In genomic region chr1:100352267-100353072, GRCh38 we compare ENCODE assay signal across 8 cellular contexts. TPM values are rescaled to one million over a fixed set of nuclear protein-coding genes. Genes with fewer than 3 reads are reported as not detected.
DNase-seq lines count a peak whose midpoint lies in the region; TF ChIP-seq lines count a peak whose summit lies in the region.

A gene with protein sequence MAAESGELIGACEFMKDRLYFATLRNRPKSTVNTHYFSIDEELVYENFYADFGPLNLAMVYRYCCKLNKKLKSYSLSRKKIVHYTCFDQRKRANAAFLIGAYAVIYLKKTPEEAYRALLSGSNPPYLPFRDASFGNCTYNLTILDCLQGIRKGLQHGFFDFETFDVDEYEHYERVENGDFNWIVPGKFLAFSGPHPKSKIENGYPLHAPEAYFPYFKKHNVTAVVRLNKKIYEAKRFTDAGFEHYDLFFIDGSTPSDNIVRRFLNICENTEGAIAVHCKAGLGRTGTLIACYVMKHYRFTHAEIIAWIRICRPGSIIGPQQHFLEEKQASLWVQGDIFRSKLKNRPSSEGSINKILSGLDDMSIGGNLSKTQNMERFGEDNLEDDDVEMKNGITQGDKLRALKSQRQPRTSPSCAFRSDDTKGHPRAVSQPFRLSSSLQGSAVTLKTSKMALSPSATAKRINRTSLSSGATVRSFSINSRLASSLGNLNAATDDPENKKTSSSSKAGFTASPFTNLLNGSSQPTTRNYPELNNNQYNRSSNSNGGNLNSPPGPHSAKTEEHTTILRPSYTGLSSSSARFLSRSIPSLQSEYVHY (plus strand): TSS chr1:100352506. CDS start chr1:100352955, 449 bp downstream.

- no peaks in the 10 kb centered on the region for H3K9me2 ChIP-seq in neural cell (ENCODE audit: insufficient read depth, low read length)

- intact Hi-C loops in stomach (cut with DNase I; ENCODE audit: low total_unique reads) = no loop called here

- H3K27me3 ChIP-seq in neural cell (ENCODE audit: insufficient read depth, low read depth, low read length) = no peaks in the 10 kb centered on the region
- no peaks in the 10 kb centered on the region for H3K27me3 ChIP-seq in stomach

- DNase-seq in ELF-1 (ENCODE audit: low read depth, low spot score) (peak; percentile 98), H4 (ENCODE audit: low spot score) (peak; percentile 95), LoVo (ENCODE audit: low spot score) (peak; percentile 95), fibroblast of the conjunctiva (ENCODE audit: low read depth) (peak; percentile 93), stomach (peak; percentile 92)
- peak; percentile 80 for DNase-seq in activated effector memory CD4-positive, alpha-beta T cell treated with Interleukin-2 at 50 U/mL for 16 hours

- peak within 1 kb of the TSS; percentile 67 for H3K9ac ChIP-seq in neural cell (ENCODE audit: low read length)

- 0% methylated on average over 24 to 65 of the region's 65 CpGs for WGBS in stomach, 5 donors

- H3K36me3 ChIP-seq in neural cell (ENCODE audit: insufficient read depth, low read length) (no peaks in the 10 kb centered on the region), stomach (no peaks in the 10 kb centered on the region)

- H3K9me3 ChIP-seq in neural cell (ENCODE audit: low read length) (no peaks in the 10 kb centered on the region), stomach (no peaks in the 10 kb centered on the region)

- H4K20me1 ChIP-seq in neural cell (ENCODE audit: insufficient read depth) = no peaks in the 10 kb centered on the region

- no peak for TF ChIP-seq RAD21 in neural cell (conservative IDR thresholded peaks at IDR 0.05)

- TF ChIP-seq POLR2A in Raji (IDR thresholded peaks at IDR 0.05; ENCODE audit: insufficient read depth, low read depth, low read length) (peak; percentile 85), stomach (IDR thresholded peaks at IDR 0.05) (peak in 2 of 4 donors; percentile 65 to 70)

- TF ChIP-seq CTCF in neural cell (IDR thresholded peaks at IDR 0.05; ENCODE audit: poor library complexity, severe bottlenecking) = no peak
- no peak for TF ChIP-seq CTCF in stomach (IDR thresholded peaks at IDR 0.05)

- H3K4me1 ChIP-seq in stomach = peaks cover 14 to 50% (median 29%) of the 10 kb centered on the region in 4 donors

- no peaks in the 10 kb centered on the region for H3F3A ChIP-seq in neural cell (ENCODE audit: insufficient read depth, low read length, poor library complexity, severe bottlenecking)

- peak within 1 kb of the TSS; percentile 29 for H3K27ac ChIP-seq in neural cell (ENCODE audit: low read length)
- peak within 1 kb of the TSS; percentile 88 to 98 (median 92) for H3K27ac ChIP-seq in stomach

- no peak for TF ChIP-seq EP300 in neural cell (conservative IDR thresholded peaks at IDR 0.05; ENCODE audit: poor library complexity, severe bottlenecking)
- no peak for TF ChIP-seq EP300 in stomach (IDR thresholded peaks at IDR 0.05)

- H3K4me2 ChIP-seq in neural cell (ENCODE audit: low read length) = peak within 1 kb of the TSS; percentile 74

- H2AFZ ChIP-seq in neural cell (ENCODE audit: low read depth, low read length) = peak within 1 kb of the TSS; percentile 60

- peaks cover 36% of the 10 kb centered on the region for H3K79me2 ChIP-seq in neural cell (replicated peaks; ENCODE audit: insufficient read depth, low read length)

- H3K4me3 ChIP-seq in neural cell (ENCODE audit: low read length) = peak within 1 kb of the TSS; percentile 90
- H3K4me3 ChIP-seq in stomach = peak within 1 kb of the TSS; percentile 80 to 92 (median 88)

TF ChIP-seq in neural cell, 6 proteins besides CTCF, POLR2A, EP300 and RAD21:
- TF ChIP-seq MXI1 (conservative IDR thresholded peaks at IDR 0.05; ENCODE audit: poor library complexity, severe bottlenecking) = no peak
- TF ChIP-seq, protein P1, sequence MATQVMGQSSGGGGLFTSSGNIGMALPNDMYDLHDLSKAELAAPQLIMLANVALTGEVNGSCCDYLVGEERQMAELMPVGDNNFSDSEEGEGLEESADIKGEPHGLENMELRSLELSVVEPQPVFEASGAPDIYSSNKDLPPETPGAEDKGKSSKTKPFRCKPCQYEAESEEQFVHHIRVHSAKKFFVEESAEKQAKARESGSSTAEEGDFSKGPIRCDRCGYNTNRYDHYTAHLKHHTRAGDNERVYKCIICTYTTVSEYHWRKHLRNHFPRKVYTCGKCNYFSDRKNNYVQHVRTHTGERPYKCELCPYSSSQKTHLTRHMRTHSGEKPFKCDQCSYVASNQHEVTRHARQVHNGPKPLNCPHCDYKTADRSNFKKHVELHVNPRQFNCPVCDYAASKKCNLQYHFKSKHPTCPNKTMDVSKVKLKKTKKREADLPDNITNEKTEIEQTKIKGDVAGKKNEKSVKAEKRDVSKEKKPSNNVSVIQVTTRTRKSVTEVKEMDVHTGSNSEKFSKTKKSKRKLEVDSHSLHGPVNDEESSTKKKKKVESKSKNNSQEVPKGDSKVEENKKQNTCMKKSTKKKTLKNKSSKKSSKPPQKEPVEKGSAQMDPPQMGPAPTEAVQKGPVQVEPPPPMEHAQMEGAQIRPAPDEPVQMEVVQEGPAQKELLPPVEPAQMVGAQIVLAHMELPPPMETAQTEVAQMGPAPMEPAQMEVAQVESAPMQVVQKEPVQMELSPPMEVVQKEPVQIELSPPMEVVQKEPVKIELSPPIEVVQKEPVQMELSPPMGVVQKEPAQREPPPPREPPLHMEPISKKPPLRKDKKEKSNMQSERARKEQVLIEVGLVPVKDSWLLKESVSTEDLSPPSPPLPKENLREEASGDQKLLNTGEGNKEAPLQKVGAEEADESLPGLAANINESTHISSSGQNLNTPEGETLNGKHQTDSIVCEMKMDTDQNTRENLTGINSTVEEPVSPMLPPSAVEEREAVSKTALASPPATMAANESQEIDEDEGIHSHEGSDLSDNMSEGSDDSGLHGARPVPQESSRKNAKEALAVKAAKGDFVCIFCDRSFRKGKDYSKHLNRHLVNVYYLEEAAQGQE (IDR thresholded peaks at IDR 0.05; ENCODE audit: borderline replicate concordance) = no peak
- no peak for TF ChIP-seq POLR2AphosphoS5 (IDR thresholded peaks at IDR 0.05)
- TF ChIP-seq EZH2 (IDR thresholded peaks at IDR 0.05; ENCODE audit: borderline replicate concordance, insufficient read depth, low read length, poor library complexity, severe bottlenecking) = no peak
- peak; percentile 44 for TF ChIP-seq TAF1 (IDR thresholded peaks at IDR 0.05; ENCODE audit: low read depth)
- no peak for TF ChIP-seq SMC3 (conservative IDR thresholded peaks at IDR 0.05; ENCODE audit: poor library complexity)

RNA-seq across cellular contexts. Expression of the gene that starts here (rescaled TPM):
- 2.3 and 8.3 TPM in 2 replicates for total RNA-seq in H4 (2014; rRNA removed; shearing (Covaris generic))
- 2.7 and 2.9 TPM in 2 replicates for polyA plus RNA-seq in neural cell
- 9.7 and 10.5 TPM in 2 replicates for polyA minus RNA-seq in neural cell
- total RNA-seq in stomach = 10 to 100 TPM in 4 of 5 donors, 1 to 10 TPM in 1; 9.4 to 31.0 (median 27.2) TPM
- 1 to 10 TPM; 2.1 to 6.0 (median 3.7) TPM for polyA plus RNA-seq in stomach

Comparison
In these comparisons a context has a peak if more than half of its experiments do, and no peak if none do; other contexts are left out.
1. Peak in every context shown above with its lines: DNase-seq, H3K4me3 ChIP-seq and H3K27ac ChIP-seq.